Comparison of ENCODE assay signal across 8 cellular contexts in the genomic region with DNA sequence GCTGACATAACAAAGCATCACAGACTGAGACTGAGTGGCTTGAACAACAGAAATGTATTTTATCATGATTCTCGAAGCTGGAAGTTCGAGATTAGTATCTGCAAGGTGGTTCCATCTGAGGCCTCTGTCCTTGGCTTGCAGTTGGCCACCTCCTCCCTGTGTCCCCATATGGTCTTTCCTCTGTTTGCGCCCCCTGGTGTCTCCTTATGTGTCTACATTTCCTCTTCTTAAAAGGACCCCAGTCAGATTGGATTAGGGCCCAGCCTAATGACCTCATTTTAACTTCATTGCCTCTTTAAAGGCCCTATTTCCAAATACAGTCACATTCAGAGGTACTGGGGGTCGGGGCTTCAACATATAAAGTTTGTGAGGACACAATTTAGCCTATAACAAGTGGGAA. TPM values are rescaled to one million over a fixed set of nuclear protein-coding genes. Genes with fewer than 3 reads are reported as not detected.
DNase-seq lines count a peak whose midpoint lies in the region; ATAC-seq, FAIRE-seq and TF ChIP-seq lines count a peak whose summit lies in the region.
"Not testable (repeated sequence)": the region's sequence is repeated elsewhere in the genome, so short reads cannot be mapped to it uniquely, and the experiment has no call there.

No MANE protein-coding gene starts in this region.

- not testable (repeated sequence) for H3K9me3 Mint-ChIP-seq in activated CD8-positive, alpha-beta memory T cell treated with anti-CD3 and anti-CD28 coated beads, Interleukin-2, amount 10 ng/mL, durations not matched to agents 7 days and 5 days (ENCODE audit: low read depth)

- not testable (repeated sequence) for H3K4me1 Mint-ChIP-seq in activated CD8-positive, alpha-beta memory T cell treated with anti-CD3 and anti-CD28 coated beads, Interleukin-2, amount 10 ng/mL, durations not matched to agents 7 days and 5 days

- H3K9me1 ChIP-seq in endothelial cell of umbilical vein (replicated peaks; ENCODE audit: control insufficient read depth, extremely low read depth, insufficient read depth, low read length): not testable (repeated sequence)

- POLR2A ChIA-PET in endothelial cell of umbilical vein (lab: Charles Lee): not testable (repeated sequence)

- DNase-seq in DND-41 (peak; percentile 37), HUDEP-2 (lab: John Stamatoyannopoulos, UW; ENCODE audit: unreplicated experiment in 76 of 76) (peak in 44 of 76 experiments; percentile 0 to 55 (median 16)), NCI-H2171 treated with DMSO at 0.1 percent for 48 hours (lab: John Stamatoyannopoulos, UW) (peak; percentile 2), SHP77 (lab: John Stamatoyannopoulos, UW) (peak; percentile 3 to 52), endothelial cell of umbilical vein (ENCODE audit: low read depth, low spot score) (peak; percentile 29), kidney glomerular epithelial cell (lab: John Stamatoyannopoulos, UW) (peak; percentile 4)
- peak; percentile 58 for DNase-seq in activated CD8-positive, alpha-beta memory T cell treated with anti-CD3 and anti-CD28 coated beads, Interleukin-2, amount 10 ng/mL, durations not matched to agents 7 days and 5 days
- peak; percentile 14 for DNase-seq in stimulated activated naive CD8-positive, alpha-beta T cell treated with anti-CD3 and anti-CD28 coated beads, Interleukin-15, Interleukin-2, amounts not matched to agents 100 U/mL and 50 U/mL, for 24 hours

- TF ChIP-seq CTCF in DND-41 (IDR thresholded peaks at IDR 0.05; ENCODE audit: borderline replicate concordance, extremely low read depth, low read length, poor library complexity, severe bottlenecking) (peak; percentile 36), endothelial cell of umbilical vein (IDR thresholded peaks at IDR 0.05; ENCODE audit: extremely low read depth in 1 of 2, insufficient read depth in 1 of 2, low read depth in 1 of 2, low read length in 2 of 2) (peak in 1 of 2 donors; percentile 19)

- H3K79me2 ChIP-seq in DND-41 (ENCODE audit: insufficient read depth, low read length); endothelial cell of umbilical vein (ENCODE audit: control insufficient read depth, insufficient read depth, low read length): not testable (repeated sequence)

- H2AFZ ChIP-seq in DND-41 (ENCODE audit: low read depth, low read length); endothelial cell of umbilical vein (ENCODE audit: low read depth, low read length): not testable (repeated sequence)

- not testable (repeated sequence) for H3K4me3 Mint-ChIP-seq in activated CD8-positive, alpha-beta memory T cell treated with anti-CD3 and anti-CD28 coated beads, Interleukin-2, amount 10 ng/mL, durations not matched to agents 7 days and 5 days

- not testable (repeated sequence) for H3K27ac Mint-ChIP-seq in activated CD8-positive, alpha-beta memory T cell treated with anti-CD3 and anti-CD28 coated beads, Interleukin-2, amount 10 ng/mL, durations not matched to agents 7 days and 5 days

- H4K20me1 ChIP-seq in DND-41 (ENCODE audit: insufficient read depth, low read length); endothelial cell of umbilical vein (replicated peaks; ENCODE audit: control insufficient read depth, extremely low read depth, insufficient read depth, low read length): not testable (repeated sequence)

- H3K4me3 ChIP-seq in DND-41 (ENCODE audit: low read depth in 1 of 2, low read length in 2 of 2); endothelial cell of umbilical vein (replicated peaks in 1 of 3; ENCODE audit: insufficient read depth in 1 of 3, low read depth in 1 of 3, low read length in 3 of 3): not testable (repeated sequence)

- CTCF ChIA-PET in activated CD8-positive, alpha-beta memory T cell treated with anti-CD3 and anti-CD28 coated beads, Interleukin-2, amount 10 ng/mL, durations not matched to agents 7 days and 5 days (lab: Charles Lee); endothelial cell of umbilical vein (lab: Charles Lee): not testable (repeated sequence)

- H3K27me3 Mint-ChIP-seq in activated CD8-positive, alpha-beta memory T cell treated with anti-CD3 and anti-CD28 coated beads, Interleukin-2, amount 10 ng/mL, durations not matched to agents 7 days and 5 days: not testable (repeated sequence)

- H3K9me3 ChIP-seq in DND-41 (ENCODE audit: insufficient read depth, low read length, severe bottlenecking); endothelial cell of umbilical vein (replicated peaks; ENCODE audit: control insufficient read depth, insufficient read depth, low read length): not testable (repeated sequence)

- not testable (repeated sequence) for H3K36me3 Mint-ChIP-seq in activated CD8-positive, alpha-beta memory T cell treated with anti-CD3 and anti-CD28 coated beads, Interleukin-2, amount 10 ng/mL, durations not matched to agents 7 days and 5 days

- BruUV-seq in endothelial cell of umbilical vein (replicated peaks; lab: Mats Ljungman, UMichigan): not testable (repeated sequence)

- TF ChIP-seq POLR2A in endothelial cell of umbilical vein (IDR thresholded peaks at IDR 0.05; ENCODE audit: low read depth, low read length): not testable (repeated sequence)

- not testable (repeated sequence) for H3K27me3 ChIP-seq in DND-41 (ENCODE audit: insufficient read depth, low read length, poor library complexity); endothelial cell of umbilical vein (ENCODE audit: control insufficient read depth in 2 of 2, insufficient read depth in 2 of 2, low read length in 2 of 2)

- peak; percentile 89 for FAIRE-seq in endothelial cell of umbilical vein (lab: Jason Lieb, UNC)

- not testable (repeated sequence) for H3K4me1 ChIP-seq in DND-41 (ENCODE audit: insufficient read depth, low read length); endothelial cell of umbilical vein (ENCODE audit: control insufficient read depth, extremely low read depth, insufficient read depth, low read length)

- intact Hi-C loops in endothelial cell of umbilical vein (cut with micrococcal nuclease): not testable (repeated sequence)

- H3K4me2 ChIP-seq in DND-41 (ENCODE audit: insufficient read depth, low read length); endothelial cell of umbilical vein (ENCODE audit: insufficient read depth, low read length): not testable (repeated sequence)

- H3K36me3 ChIP-seq in DND-41 (ENCODE audit: insufficient read depth, low read length); endothelial cell of umbilical vein (ENCODE audit: control insufficient read depth in 2 of 2, extremely low read depth in 1 of 2, insufficient read depth in 2 of 2, low read length in 2 of 2): not testable (repeated sequence)

- dilution Hi-C loops in endothelial cell of umbilical vein (cut with MboI; ENCODE audit: extremely low pct_ligation_motif_present, low sequenced_read_pairs): not testable (repeated sequence)

- not testable (repeated sequence) for H3K9ac ChIP-seq in DND-41 (ENCODE audit: low read depth, low read length); endothelial cell of umbilical vein (replicated peaks; ENCODE audit: extremely low read depth, insufficient read depth, low read length)

- peak; percentile 63; the same call in 2 of the 3 replicates for ATAC-seq in DND-41 (ENCODE audit: insufficient read depth, low read depth)
- ATAC-seq in activated CD8-positive, alpha-beta memory T cell treated with anti-CD3 and anti-CD28 coated beads, Interleukin-2, amount 10 ng/mL, durations not matched to agents 7 days and 5 days: peak; percentile 76
- ATAC-seq in stimulated activated naive CD8-positive, alpha-beta T cell treated with anti-CD3 and anti-CD28 coated beads, Interleukin-15, Interleukin-2, amounts not matched to agents 100 U/mL and 50 U/mL, for 24 hours: peak; percentile 47

- H3K27ac ChIP-seq in DND-41 (ENCODE audit: low read length); endothelial cell of umbilical vein (ENCODE audit: insufficient read depth, low read depth, low read length): not testable (repeated sequence)

RNA-seq across cellular contexts. Expression of gene NOMO2, which starts 30.0 kb away (rescaled TPM):
- 10 to 100 TPM; 81.3 to 95.9 TPM for total RNA-seq in activated CD8-positive, alpha-beta memory T cell treated with anti-CD3 and anti-CD28 coated beads, Interleukin-2, amount 10 ng/mL, durations not matched to agents 7 days and 5 days
- 155 and 219 TPM in 2 replicates for total RNA-seq in endothelial cell of umbilical vein
- polyA plus RNA-seq in endothelial cell of umbilical vein: 223 and 235 TPM in 2 replicates
- polyA plus RNA-seq in endothelial cell of umbilical vein (2011; cell fraction: cytosol; rRNA removed): 216 and 223 TPM in 2 replicates
- polyA plus RNA-seq in endothelial cell of umbilical vein (2011; cell fraction: nucleus; rRNA removed): 215 and 217 TPM in 2 replicates
- 161 and 209 TPM in 2 replicates for polyA plus RNA-seq in endothelial cell of umbilical vein (2012)
- 165 and 237 TPM in 2 replicates for polyA minus RNA-seq in endothelial cell of umbilical vein
- 67.1 TPM for polyA minus RNA-seq in endothelial cell of umbilical vein (2011; cell fraction: cytosol; rRNA and poly(A)+ RNA removed)
- polyA minus RNA-seq in endothelial cell of umbilical vein (2011; cell fraction: nucleus; rRNA and poly(A)+ RNA removed): 66.8 and 83.6 TPM in 2 replicates

Comparison
In these comparisons a context has a peak if more than half of its experiments do, and no peak if none do; other contexts are left out.
1. DNase-seq: peak in every context shown above with its lines; median percentile 58 in activated CD8-positive, alpha-beta memory T cell treated with anti-CD3 and anti-CD28 coated beads, Interleukin-2, amount 10 ng/mL, durations not matched to agents 7 days and 5 days; 37 in DND-41; 29 in endothelial cell of umbilical vein; 28 in SHP77; 16 in HUDEP-2; 14 in stimulated activated naive CD8-positive, alpha-beta T cell treated with anti-CD3 and anti-CD28 coated beads, Interleukin-15, Interleukin-2, amounts not matched to agents 100 U/mL and 50 U/mL, for 24 hours; 4 in kidney glomerular epithelial cell; 2 in NCI-H2171 treated with DMSO at 0.1 percent for 48 hours.